In the genomic region with DNA sequence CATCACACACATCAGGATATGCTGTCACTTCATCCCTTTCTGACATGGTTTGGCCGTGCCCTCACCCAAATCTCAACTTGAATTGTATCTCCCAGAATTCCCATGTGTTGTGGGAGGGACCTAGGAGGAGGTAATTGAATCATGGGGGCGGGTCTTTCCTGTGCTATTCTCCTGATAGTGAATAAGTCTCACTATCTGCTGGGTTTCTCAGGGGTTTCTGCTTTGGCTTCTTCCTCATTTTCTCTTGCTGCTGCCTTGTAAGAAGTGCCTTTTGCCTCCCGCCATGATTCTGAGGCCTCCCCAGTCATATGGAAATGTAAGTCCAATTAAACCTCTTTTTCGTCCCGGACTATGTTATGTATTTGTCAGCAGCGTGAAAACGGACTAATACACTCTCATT, we compare ENCODE assay signal across 2 cellular contexts. TPM values are rescaled to one million over a fixed set of nuclear protein-coding genes. Genes with fewer than 3 reads are reported as not detected.
"Had no signal": no experiment of that assay in that cellular context is flagged by ENCODE, and none has a peak within 500 bp of the region (broad histone marks: within the 10 kb centered on the region; RNA-seq: fewer than 3 reads in every experiment).

No MANE protein-coding gene starts in this region.

RNA-seq across cellular contexts. Expression of a gene that starts 25.8 kb away (rescaled TPM):
- polyA plus RNA-seq: IMR-90, SK-N-SH had no signal
